In the genomic region with DNA sequence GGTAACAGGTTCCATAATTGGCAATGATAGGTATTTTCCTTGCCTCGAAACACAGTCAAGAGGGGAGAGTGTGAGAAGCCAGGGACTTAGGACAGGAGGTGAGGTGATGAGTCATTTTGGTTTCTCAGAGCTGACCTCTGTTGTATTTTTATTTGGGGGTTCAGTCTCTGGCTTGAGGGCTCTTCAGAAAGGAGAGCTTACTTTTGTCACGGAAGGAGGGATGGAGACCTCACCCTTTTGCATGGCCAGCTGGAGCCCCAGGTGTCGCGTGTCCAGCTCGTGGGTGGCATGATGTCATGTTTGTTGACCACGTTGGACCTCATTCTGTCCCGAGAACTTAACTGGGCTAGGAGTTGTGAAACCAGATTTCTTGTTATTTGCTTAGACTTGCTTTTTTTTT, we compare ENCODE assay signal across 13 cellular contexts.
DNase-seq lines count a peak whose midpoint lies in the region; ATAC-seq, FAIRE-seq and TF ChIP-seq lines count a peak whose summit lies in the region.
"Had no signal": no experiment of that assay in that cellular context is flagged by ENCODE, and none has a peak within 500 bp of the region (broad histone marks: within the 10 kb centered on the region; RNA-seq: fewer than 3 reads in every experiment).

No MANE protein-coding gene starts in this region.

- no peak for TF ChIP-seq POLR2A in GM12892 (IDR thresholded peaks at IDR 0.05; ENCODE audit: low read depth, low read length)

- no peak overlapping the region for H3K9ac ChIP-seq in OCI-LY3 (ENCODE audit: low read length)

- TF ChIP-seq CTCF in OCI-LY3 (IDR thresholded peaks at IDR 0.05; ENCODE audit: low read depth, low read length) (no peak), type B pancreatic cell (conservative IDR thresholded peaks at IDR 0.05) (no peak)

- peak overlapping the region; percentile 80 for H3K27ac ChIP-seq in OCI-LY3 (ENCODE audit: low read length)

- no peaks in the 10 kb centered on the region for H3K27me3 ChIP-seq in OCI-LY3 (ENCODE audit: low read depth, low read length)

- peaks cover 2% of the 10 kb centered on the region for H3K27me3 Mint-ChIP-seq in type B pancreatic cell
- H3K27me3 Mint-ChIP-seq: CD4-positive, CD25-positive, alpha-beta regulatory T cell had no signal

- no peak overlapping the region for H3K27ac Mint-ChIP-seq in type B pancreatic cell
- H3K27ac Mint-ChIP-seq: activated CD4-positive, alpha-beta memory T cell treated with anti-CD3 and anti-CD28 coated beads, Interleukin-2, amount 10 ng/mL, durations not matched to agents 7 days and 5 days; CD4-positive, CD25-positive, alpha-beta regulatory T cell; progenitor cell of endocrine pancreas had no signal

- H2AFZ ChIP-seq in OCI-LY3 (ENCODE audit: low read depth, low read length), result no peak overlapping the region

- H3K36me3 Mint-ChIP-seq in type B pancreatic cell, result no peaks in the 10 kb centered on the region
- H3K36me3 Mint-ChIP-seq: CD4-positive, CD25-positive, alpha-beta regulatory T cell had no signal

- H3K4me2 ChIP-seq in OCI-LY3 (ENCODE audit: low read length), result peak overlapping the region; percentile 87

- no peaks in the 10 kb centered on the region for H3K9me3 ChIP-seq in OCI-LY3 (ENCODE audit: insufficient read depth, low read length)

- H3K4me1 Mint-ChIP-seq in type B pancreatic cell (ENCODE audit: unreplicated experiment), result peaks cover 12% of the 10 kb centered on the region

- no peaks in the 10 kb centered on the region for H3K9me3 Mint-ChIP-seq in type B pancreatic cell
- H3K9me3 Mint-ChIP-seq: activated CD4-positive, alpha-beta memory T cell treated with anti-CD3 and anti-CD28 coated beads, Interleukin-2, amount 10 ng/mL, durations not matched to agents 7 days and 5 days; CD4-positive, CD25-positive, alpha-beta regulatory T cell had no signal

- H3K79me2 ChIP-seq in OCI-LY3 (ENCODE audit: low read length), result no peaks in the 10 kb centered on the region

- no peak overlapping the region for H3K4me3 Mint-ChIP-seq in type B pancreatic cell
- H3K4me3 Mint-ChIP-seq: activated CD4-positive, alpha-beta memory T cell treated with anti-CD3 and anti-CD28 coated beads, Interleukin-2, amount 10 ng/mL, durations not matched to agents 7 days and 5 days; CD4-positive, CD25-positive, alpha-beta regulatory T cell had no signal

- no peak overlapping the region for H3K4me3 ChIP-seq in OCI-LY3 (ENCODE audit: low read length)

- peak; percentile 94 for FAIRE-seq in GM12892 (lab: Jason Lieb, UNC)
- FAIRE-seq: H1 had no signal

- DNase-seq in GM12892 (ENCODE audit: insufficient read length) (no peak), NCI-H446 treated with DMSO at 0.1 percent for 48 hours (lab: John Stamatoyannopoulos, UW) (no peak), type B pancreatic cell (ENCODE audit: extremely low spot score, unreplicated experiment) (no peak), NCI-H146 (lab: John Stamatoyannopoulos, UW) (no peak)
- DNase-seq in activated effector memory CD4-positive, alpha-beta T cell treated with anti-CD3 and anti-CD28 coated beads, Interleukin-2, amount 50 U/mL, for 16 hours, result no peak
- DNase-seq: activated CD4-positive, alpha-beta memory T cell treated with anti-CD3 and anti-CD28 coated beads, Interleukin-2, amount 10 ng/mL, durations not matched to agents 7 days and 5 days; CD4-positive, CD25-positive, alpha-beta regulatory T cell; NCI-H1436 had no signal

- H3K36me3 ChIP-seq in OCI-LY3 (replicated peaks; ENCODE audit: low read depth, low read length), result peaks cover 3% of the 10 kb centered on the region

- peaks cover 95% of the 10 kb centered on the region for H3K4me1 ChIP-seq in OCI-LY3 (ENCODE audit: low read length)

- no peaks in the 10 kb centered on the region for H4K20me1 ChIP-seq in OCI-LY3 (ENCODE audit: insufficient read depth, low read length)

- ATAC-seq in GM19438 (IDR thresholded peaks at IDR 0.05; ENCODE audit: low read depth, unreplicated experiment) (peak; percentile 49), HG02943 (IDR thresholded peaks at IDR 0.05; ENCODE audit: low read depth, unreplicated experiment) (peak; percentile 43)
